ENCODE assay signal across 11 cellular contexts in the genomic region with DNA sequence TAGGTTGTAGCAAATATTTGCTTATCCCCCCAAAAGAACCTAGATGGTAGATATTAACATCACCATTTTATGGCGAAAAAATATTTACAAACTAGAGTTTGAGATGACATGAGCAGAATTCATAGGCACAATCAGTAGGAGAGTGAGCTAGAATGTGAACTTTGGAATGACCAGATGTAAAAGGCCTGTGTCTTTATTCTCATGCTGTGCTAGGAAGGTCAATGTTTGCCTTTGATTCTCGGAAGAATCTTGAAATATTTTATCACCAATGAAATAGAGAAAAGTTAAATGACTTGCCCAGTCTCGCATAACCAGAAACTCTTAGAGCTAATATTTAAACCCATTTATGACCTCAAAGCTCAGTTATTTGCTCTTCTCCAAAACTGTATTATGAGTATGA. TPM values are rescaled to one million over a fixed set of nuclear protein-coding genes. Genes with fewer than 3 reads are reported as not detected.
"Had no signal": no experiment of that assay in that cellular context is flagged by ENCODE, and none has a peak within 500 bp of the region (broad histone marks: within the 10 kb centered on the region; RNA-seq: fewer than 3 reads in every experiment).

No MANE protein-coding gene starts in this region.

- H3K36me3 ChIP-seq: HAP-1 had no signal

- H3K4me1 Mint-ChIP-seq: IgD-negative memory B cell had no signal

- H3K27ac ChIP-seq: GM23248, HL-60 had no signal

- H3K27ac Mint-ChIP-seq: HFFc6, IgD-negative memory B cell had no signal

- H3K36me3 Mint-ChIP-seq: IgD-negative memory B cell had no signal

- H3K4me1 ChIP-seq: HAP-1 had no signal

- H3K4me3 Mint-ChIP-seq: HFFc6, IgD-negative memory B cell had no signal

- H3K4me3 ChIP-seq: GM23248, HAP-1 had no signal

- FAIRE-seq: HepG2 had no signal

- H3K9me3 ChIP-seq: HAP-1 had no signal

- ATAC-seq: HCT116, HepG2 had no signal

- H3K27me3 Mint-ChIP-seq: IgD-negative memory B cell had no signal

- DNase-seq: GM23248, GOT3, H7, HFFc6, KBM-7 had no signal

RNA-seq across cellular contexts. Expression of a gene that starts 9.2 kb away (rescaled TPM):
- total RNA-seq: GM23248, H4, H7, HepG2, HFFc6 had no signal
- polyA plus RNA-seq: GM23248, HepG2, IgD-negative memory B cell had no signal
